Comparison of ENCODE assay signal across 32 cellular contexts in genomic region chr3:141618511-141618910, GRCh38.
"Had no signal": no experiment of that assay in that cellular context is flagged by ENCODE, and none has a peak within 500 bp of the region (broad histone marks: within the 10 kb centered on the region; RNA-seq: fewer than 3 reads in every experiment).

No MANE protein-coding gene starts in this region.

- H3K27ac Mint-ChIP-seq: activated CD4-positive, alpha-beta memory T cell treated with anti-CD3 and anti-CD28 coated beads, Interleukin-2, amount 10 ng/mL, durations not matched to agents 7 days and 5 days; activated CD4-positive, alpha-beta T cell treated with anti-CD3 and anti-CD28 coated beads, Interleukin-2, amount 10 ng/mL, durations not matched to agents 7 days and 5 days; activated naive CD4-positive, alpha-beta T cell treated with anti-CD3 and anti-CD28 coated beads, Interleukin-2, amount 10 ng/mL, durations not matched to agents 7 days and 5 days; activated naive CD8-positive, alpha-beta T cell treated with anti-CD3 and anti-CD28 coated beads, Interleukin-2, amount 10 ng/mL, durations not matched to agents 7 days and 5 days; activated T-cell treated with anti-CD3 and anti-CD28 coated beads, Interleukin-2, amount 50 U/mL, for 24 hours; dendritic cell treated with granulocyte-macrophage colony-stimulating factor and Interleukin-4, amounts not matched to agents 40 ng/mL and 50 ng/mL, for 4 days; endodermal cell; T-helper 17 cell; T-helper 2 cell treated with Interferon-gamma antibody and Interleukin-4, amounts not matched to agents 5 μg/mL and 100 μg/mL, for 36 hours had no signal

- H3K4me3 Mint-ChIP-seq: activated CD4-positive, alpha-beta memory T cell treated with anti-CD3 and anti-CD28 coated beads, Interleukin-2, amount 10 ng/mL, durations not matched to agents 7 days and 5 days; activated CD4-positive, alpha-beta T cell treated with anti-CD3 and anti-CD28 coated beads, Interleukin-2, amount 10 ng/mL, durations not matched to agents 7 days and 5 days; activated naive CD4-positive, alpha-beta T cell treated with anti-CD3 and anti-CD28 coated beads, Interleukin-2, amount 10 ng/mL, durations not matched to agents 7 days and 5 days; activated naive CD8-positive, alpha-beta T cell treated with anti-CD3 and anti-CD28 coated beads, Interleukin-2, amount 10 ng/mL, durations not matched to agents 7 days and 5 days; activated T-cell treated with anti-CD3 and anti-CD28 coated beads, Interleukin-2, amount 50 U/mL, for 24 hours; activated T-cell treated with anti-CD3 and anti-CD28 coated beads, Interleukin-2, amount 50 U/mL, for 72 hours; central memory CD8-positive, alpha-beta T cell; dendritic cell treated with granulocyte-macrophage colony-stimulating factor and Interleukin-4, amounts not matched to agents 40 ng/mL and 50 ng/mL, for 4 days; endodermal cell; T-helper 17 cell; T-helper 2 cell treated with Interferon-gamma antibody and Interleukin-4, amounts not matched to agents 5 μg/mL and 100 μg/mL, for 36 hours had no signal

- H3K4me3 ChIP-seq: coronary artery, dorsolateral prefrontal cortex, gastrocnemius medialis had no signal

- H3K36me3 ChIP-seq: gastrocnemius medialis had no signal

- H3K27me3 Mint-ChIP-seq: activated CD4-positive, alpha-beta memory T cell treated with anti-CD3 and anti-CD28 coated beads, Interleukin-2, amount 10 ng/mL, durations not matched to agents 7 days and 5 days; activated CD4-positive, alpha-beta T cell treated with anti-CD3 and anti-CD28 coated beads, Interleukin-2, amount 10 ng/mL, durations not matched to agents 7 days and 5 days; activated naive CD4-positive, alpha-beta T cell treated with anti-CD3 and anti-CD28 coated beads, Interleukin-2, amount 10 ng/mL, durations not matched to agents 7 days and 5 days; activated naive CD8-positive, alpha-beta T cell treated with anti-CD3 and anti-CD28 coated beads, Interleukin-2, amount 10 ng/mL, durations not matched to agents 7 days and 5 days; activated T-cell treated with anti-CD3 and anti-CD28 coated beads, Interleukin-2, amount 50 U/mL, for 24 hours; central memory CD8-positive, alpha-beta T cell; dendritic cell treated with granulocyte-macrophage colony-stimulating factor and Interleukin-4, amounts not matched to agents 40 ng/mL and 50 ng/mL, for 4 days; T-helper 17 cell had no signal

- ATAC-seq: activated naive CD4-positive, alpha-beta T cell treated with anti-CD3 and anti-CD28 coated beads, Interleukin-2, amount 50 U/mL, for 72 hours; activated T-cell treated with anti-CD3 and anti-CD28 coated beads, Interleukin-2, amount 50 U/mL, for 72 hours; esophagus mucosa; foreskin keratinocyte; gastrocnemius medialis; T-helper 17 cell had no signal

- H3K27ac ChIP-seq: brain microvascular endothelial cell, coronary artery, dorsolateral prefrontal cortex, foreskin keratinocyte, gastrocnemius medialis had no signal

- DNase-seq: activated CD4-positive, alpha-beta memory T cell treated with anti-CD3 and anti-CD28 coated beads, Interleukin-2, amount 10 ng/mL, durations not matched to agents 7 days and 5 days; activated CD4-positive, alpha-beta T cell treated with anti-CD3 and anti-CD28 coated beads for 1 hour; activated CD4-positive, alpha-beta T cell treated with anti-CD3 and anti-CD28 coated beads for 4 hours; activated CD4-positive, alpha-beta T cell treated with anti-CD3 and anti-CD28 coated beads, Interleukin-2, amount 10 ng/mL, durations not matched to agents 7 days and 5 days; activated CD4-positive, alpha-beta T cell treated with anti-CD3 and anti-CD28 coated beads, Interleukin-2, amount 50 U/mL, for 4 hours; activated CD4-positive, CD25-positive, alpha-beta regulatory T cell; activated CD8-positive, alpha-beta memory T cell treated with anti-CD3 and anti-CD28 coated beads, Interleukin-2, amount 50 U/mL, for 48 hours; activated gamma-delta T cell; activated naive CD4-positive, alpha-beta T cell; activated naive CD4-positive, alpha-beta T cell treated with anti-CD3 and anti-CD28 coated beads, Interleukin-2, amount 10 ng/mL, durations not matched to agents 7 days and 5 days; activated naive CD8-positive, alpha-beta T cell treated with anti-CD3 and anti-CD28 coated beads, Interleukin-2, amount 10 ng/mL, durations not matched to agents 7 days and 5 days; activated T-cell treated with anti-CD3 and anti-CD28 coated beads for 4 hours; activated T-cell treated with anti-CD3 and anti-CD28 coated beads, Interleukin-2, amount 50 U/mL, for 24 hours; activated T-cell treated with anti-CD3 and anti-CD28 coated beads, Interleukin-2, amount 50 U/mL, for 72 hours; amniotic stem cell; anterior cingulate cortex; brain microvascular endothelial cell; dorsolateral prefrontal cortex; effector memory CD4-positive, alpha-beta T cell; endodermal cell; foreskin keratinocyte; gastrocnemius medialis; glutamatergic neuron; T-helper 1 cell; T-helper 17 cell; T1000 had no signal

- H3K9me3 Mint-ChIP-seq: activated CD4-positive, alpha-beta memory T cell treated with anti-CD3 and anti-CD28 coated beads, Interleukin-2, amount 10 ng/mL, durations not matched to agents 7 days and 5 days; activated naive CD4-positive, alpha-beta T cell treated with anti-CD3 and anti-CD28 coated beads, Interleukin-2, amount 10 ng/mL, durations not matched to agents 7 days and 5 days; activated naive CD4-positive, alpha-beta T cell treated with anti-CD3 and anti-CD28 coated beads, Interleukin-2, amount 50 U/mL, for 72 hours; activated naive CD8-positive, alpha-beta T cell treated with anti-CD3 and anti-CD28 coated beads, Interleukin-2, amount 10 ng/mL, durations not matched to agents 7 days and 5 days; activated T-cell treated with anti-CD3 and anti-CD28 coated beads, Interleukin-2, amount 50 U/mL, for 24 hours; activated T-cell treated with anti-CD3 and anti-CD28 coated beads, Interleukin-2, amount 50 U/mL, for 72 hours; central memory CD8-positive, alpha-beta T cell; dendritic cell treated with granulocyte-macrophage colony-stimulating factor and Interleukin-4, amounts not matched to agents 40 ng/mL and 50 ng/mL, for 4 days; T-helper 2 cell treated with Interferon-gamma antibody and Interleukin-4, amounts not matched to agents 5 μg/mL and 100 μg/mL, for 36 hours had no signal

- H3K27me3 ChIP-seq: brain microvascular endothelial cell, dorsolateral prefrontal cortex, foreskin keratinocyte, gastrocnemius medialis had no signal

- H3K4me1 ChIP-seq: foreskin keratinocyte, gastrocnemius medialis had no signal

- H3K4me1 Mint-ChIP-seq: activated CD4-positive, alpha-beta T cell treated with anti-CD3 and anti-CD28 coated beads, Interleukin-2, amount 10 ng/mL, durations not matched to agents 7 days and 5 days; activated naive CD4-positive, alpha-beta T cell treated with anti-CD3 and anti-CD28 coated beads, Interleukin-2, amount 10 ng/mL, durations not matched to agents 7 days and 5 days; central memory CD8-positive, alpha-beta T cell; endodermal cell; T-helper 17 cell had no signal

- H3K9me3 ChIP-seq: gastrocnemius medialis had no signal

- H3K36me3 Mint-ChIP-seq: activated naive CD4-positive, alpha-beta T cell treated with anti-CD3 and anti-CD28 coated beads, Interleukin-2, amount 50 U/mL, for 72 hours had no signal
